Comparison of ENCODE assay signal across 8 cellular contexts in genomic region chr9:88578486-88579362, GRCh38. TPM values are rescaled to one million over a fixed set of nuclear protein-coding genes. Genes with fewer than 3 reads are reported as not detected.
DNase-seq lines count a peak whose midpoint lies in the region; ATAC-seq and TF ChIP-seq lines count a peak whose summit lies in the region.

No MANE protein-coding gene starts in this region.

- H3K9me3 ChIP-seq in NT2/D1 (ENCODE audit: insufficient read depth, low read length) (no peaks in the 10 kb centered on the region), mucosa of descending colon (no peaks in the 10 kb centered on the region)

- in situ Hi-C loops in ACHN (cut with HindIII; ENCODE audit: low pct_ligation_motif_present, low pct_unique_long_range_greater_than_20kb, low sequenced_read_pairs), result no loop called here
- in situ Hi-C loops in GM13977 (cut with MboI; ENCODE audit: low pct_unique_long_range_greater_than_20kb, low sequenced_read_pairs, unreplicated experiment), result no loop called here

- peaks cover 7% of the 10 kb centered on the region for H3K4me1 ChIP-seq in NT2/D1 (ENCODE audit: insufficient read depth, insufficient read length)
- H3K4me1 ChIP-seq in mucosa of descending colon (ENCODE audit: low read depth), result no peaks in the 10 kb centered on the region

- H3K9ac ChIP-seq in NT2/D1 (ENCODE audit: insufficient read length, low read depth), result no peak overlapping the region

- ATAC-seq in HG02981 (IDR thresholded peaks at IDR 0.05; ENCODE audit: unreplicated experiment) (peak; percentile 76), mucosa of descending colon (peak; percentile 98)

- TF ChIP-seq CTCF in GM13977 (IDR thresholded peaks at IDR 0.05; ENCODE audit: extremely low read depth, insufficient read depth, missing control alignments) (peak; percentile 98), mucosa of descending colon (IDR thresholded peaks at IDR 0.05) (peak; percentile 91)

- H3K36me3 ChIP-seq in NT2/D1 (ENCODE audit: insufficient read depth, insufficient read length, low read length) (no peaks in the 10 kb centered on the region), mucosa of descending colon (ENCODE audit: low read depth) (no peaks in the 10 kb centered on the region)

- no peak overlapping the region for H3K4me3 ChIP-seq in NT2/D1 (ENCODE audit: insufficient read length, low read depth)
- no peak overlapping the region for H3K4me3 ChIP-seq in mucosa of descending colon

- DNase-seq in ACHN (peak; percentile 70), GM13977 (ENCODE audit: low spot score) (peak; percentile 79), NT2/D1 (ENCODE audit: low read depth, low spot score) (peak; percentile 77), epidermal melanocyte (ENCODE audit: insufficient read length, low spot score) (peak; percentile 77), mucosa of descending colon (peak; percentile 79 to 91 (median 89))
- peak; percentile 65 for DNase-seq in activated CD8-positive, alpha-beta memory T cell treated with anti-CD3 and anti-CD28 coated beads, Interleukin-2, amount 50 U/mL, for 4 hours
- DNase-seq in stimulated activated CD8-positive, alpha-beta memory T cell treated with anti-CD3 and anti-CD28 coated beads, Interleukin-4, amount 100 ng/mL, for 48 hours, result peak; percentile 89

- intact Hi-C loops in mucosa of descending colon (cut with DNase I, micrococcal nuclease), result no loop called here

- H3K27me3 ChIP-seq in NT2/D1 (ENCODE audit: insufficient read depth, insufficient read length), result peaks cover 9% of the 10 kb centered on the region

RNA-seq across cellular contexts. Expression of gene NXNL2, which starts 43.7 kb away (rescaled TPM):
- not detected for total RNA-seq in mucosa of descending colon
